1 cellular context compared by ENCODE assay signal in the genomic region with DNA sequence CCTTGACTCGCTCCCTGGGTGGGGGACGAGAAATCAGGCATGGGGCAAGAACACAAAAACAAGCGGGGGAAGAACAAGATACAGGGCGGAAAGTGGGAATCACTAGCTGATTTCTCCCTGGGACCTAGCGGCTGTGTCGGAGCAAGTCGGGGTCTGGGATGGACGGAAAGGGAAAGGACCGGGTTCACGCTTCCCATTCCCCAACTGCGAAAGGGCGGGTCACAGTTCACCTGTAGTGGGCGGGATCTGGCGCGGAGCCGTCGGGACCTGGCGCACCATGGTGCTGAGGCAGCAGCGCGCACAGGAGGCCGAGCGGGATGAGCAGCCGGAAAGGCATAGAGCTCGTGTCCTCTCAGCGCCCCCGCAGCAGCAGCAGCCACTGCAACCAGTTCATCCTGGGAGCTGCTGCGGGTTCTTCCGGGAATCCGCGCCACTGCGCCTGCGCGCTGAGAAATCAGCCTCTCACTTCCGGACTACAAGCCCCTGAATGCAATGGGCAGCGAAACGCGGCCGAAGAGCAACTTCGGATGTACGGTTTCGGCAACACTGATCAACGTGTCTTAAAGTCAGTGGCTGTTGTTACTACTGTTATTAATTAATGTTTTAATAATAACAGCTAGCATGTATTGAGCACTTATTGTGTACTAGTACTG.
A peak's percentile ranks its signal among the peaks of the same experiment; 100 is the strongest.
TF ChIP-seq lines count a peak whose summit lies in the region.

A gene with protein sequence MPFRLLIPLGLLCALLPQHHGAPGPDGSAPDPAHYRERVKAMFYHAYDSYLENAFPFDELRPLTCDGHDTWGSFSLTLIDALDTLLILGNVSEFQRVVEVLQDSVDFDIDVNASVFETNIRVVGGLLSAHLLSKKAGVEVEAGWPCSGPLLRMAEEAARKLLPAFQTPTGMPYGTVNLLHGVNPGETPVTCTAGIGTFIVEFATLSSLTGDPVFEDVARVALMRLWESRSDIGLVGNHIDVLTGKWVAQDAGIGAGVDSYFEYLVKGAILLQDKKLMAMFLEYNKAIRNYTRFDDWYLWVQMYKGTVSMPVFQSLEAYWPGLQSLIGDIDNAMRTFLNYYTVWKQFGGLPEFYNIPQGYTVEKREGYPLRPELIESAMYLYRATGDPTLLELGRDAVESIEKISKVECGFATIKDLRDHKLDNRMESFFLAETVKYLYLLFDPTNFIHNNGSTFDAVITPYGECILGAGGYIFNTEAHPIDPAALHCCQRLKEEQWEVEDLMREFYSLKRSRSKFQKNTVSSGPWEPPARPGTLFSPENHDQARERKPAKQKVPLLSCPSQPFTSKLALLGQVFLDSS (minus strand): TSS at position 415 of the 653 bp plus-strand sequence. CDS start 78 bp downstream, at position 337.

TF ChIP-seq in K562, 482 proteins besides CTCF, POLR2A, EP300 and RAD21 (continued from another document and continues in another):
- TF ChIP-seq SAP30 (IDR thresholded peaks at IDR 0.05; ENCODE audit: borderline replicate concordance, insufficient read depth, low read depth, low read length, poor library complexity, severe bottlenecking) (peak; percentile 59), ZNF586 (CRISPR knock-in tag; conservative IDR thresholded peaks at IDR 0.05) (no peak), NR2C1 (IDR thresholded peaks at IDR 0.05) (peak; percentile 65), NR2C1 (tag; IDR thresholded peaks at IDR 0.05) (peak; percentile 85), POLR2AphosphoS2 (IDR thresholded peaks at IDR 0.05; ENCODE audit: low read length) (no peak), NCOR1 (IDR thresholded peaks at IDR 0.05) (no peak), ZNF197 (CRISPR knock-in tag; IDR thresholded peaks at IDR 0.05; ENCODE audit: low read depth) (peak; percentile 34; the same call in 1 of the 2 replicates), FOXJ3 (CRISPR knock-in tag; IDR thresholded peaks at IDR 0.05) (no peak), ZNF551 (CRISPR knock-in tag; IDR thresholded peaks at IDR 0.05) (no peak), MAFG (tag; conservative IDR thresholded peaks at IDR 0.05) (no peak), HLTF (IDR thresholded peaks at IDR 0.05) (no peak), CREB1 (IDR thresholded peaks at IDR 0.05) (peak; percentile 44; the same call in 1 of the 2 replicates), CREB1 (CRISPR knock-in tag; IDR thresholded peaks at IDR 0.05) (peak; percentile 77), PRMT5 (CRISPR knock-in tag; IDR thresholded peaks at IDR 0.05) (no peak), CBFA2T3 (IDR thresholded peaks at IDR 0.05) (0 out of 2 replicates have a peak, but pooled peaks have one; percentile 6), ETV1 (tag; conservative IDR thresholded peaks at IDR 0.05; ENCODE audit: low read depth) (peak; percentile 92), ELF4 (CRISPR knock-in tag; IDR thresholded peaks at IDR 0.05) (peak; percentile 80), FOXA3 (CRISPR knock-in tag; conservative IDR thresholded peaks at IDR 0.05 in 1 of 2, IDR thresholded peaks at IDR 0.05 in 1 of 2) (0 out of 4 replicates have a peak, but pooled peaks of 1 of the 2 experiments have one; percentile 42), ZSCAN32 (CRISPR knock-in tag; IDR thresholded peaks at IDR 0.05) (no peak), RBM25 (IDR thresholded peaks at IDR 0.05; ENCODE audit: low read depth, low read length, severe bottlenecking) (no peak), RAD51 (IDR thresholded peaks at IDR 0.05; ENCODE audit: borderline replicate concordance, low read depth) (no peak), CXXC5 (CRISPR knock-in tag; IDR thresholded peaks at IDR 0.05) (peak; percentile 67), SETDB1 (IDR thresholded peaks at IDR 0.05; ENCODE audit: low read length) (peak; percentile 59), RFX1 (IDR thresholded peaks at IDR 0.05) (no peak), ILF3 (IDR thresholded peaks at IDR 0.05; ENCODE audit: borderline replicate concordance) (no peak), ZBTB8A (IDR thresholded peaks at IDR 0.05; ENCODE audit: partially characterized antibody) (no peak), ZNF311 (CRISPR knock-in tag; IDR thresholded peaks at IDR 0.05) (no peak), ZNF224 (CRISPR knock-in tag; IDR thresholded peaks at IDR 0.05) (no peak), SREBF2 (CRISPR knock-in tag; IDR thresholded peaks at IDR 0.05) (no peak), ETV5 (CRISPR knock-in tag; IDR thresholded peaks at IDR 0.05; ENCODE audit: low read depth) (peak; percentile 78), PRPF4 (IDR thresholded peaks at IDR 0.05; ENCODE audit: insufficient read depth, low read depth, low read length, poor library complexity, severe bottlenecking) (no peak), MED1 (CRISPR knock-in tag; IDR thresholded peaks at IDR 0.05; ENCODE audit: borderline replicate concordance) (no peak), TEAD1 (CRISPR knock-in tag; IDR thresholded peaks at IDR 0.05) (no peak), ZNF76 (CRISPR knock-in tag; IDR thresholded peaks at IDR 0.05; ENCODE audit: borderline replicate concordance) (no peak), SAFB (IDR thresholded peaks at IDR 0.05; ENCODE audit: borderline replicate concordance, low read depth, low read length) (no peak), MCM2 (IDR thresholded peaks at IDR 0.05; ENCODE audit: low read depth) (no peak), FOXK2 (conservative IDR thresholded peaks at IDR 0.05 in 1 of 2, IDR thresholded peaks at IDR 0.05 in 1 of 2; ENCODE audit: low read depth in 2 of 2) (peak; percentile 70 to 72; a peak in 3 of 4 replicates), ZFP1 (CRISPR knock-in tag; IDR thresholded peaks at IDR 0.05) (no peak), RUNX1 (IDR thresholded peaks at IDR 0.05; ENCODE audit: low read depth) (no peak)
- TF ChIP-seq, protein P1, sequence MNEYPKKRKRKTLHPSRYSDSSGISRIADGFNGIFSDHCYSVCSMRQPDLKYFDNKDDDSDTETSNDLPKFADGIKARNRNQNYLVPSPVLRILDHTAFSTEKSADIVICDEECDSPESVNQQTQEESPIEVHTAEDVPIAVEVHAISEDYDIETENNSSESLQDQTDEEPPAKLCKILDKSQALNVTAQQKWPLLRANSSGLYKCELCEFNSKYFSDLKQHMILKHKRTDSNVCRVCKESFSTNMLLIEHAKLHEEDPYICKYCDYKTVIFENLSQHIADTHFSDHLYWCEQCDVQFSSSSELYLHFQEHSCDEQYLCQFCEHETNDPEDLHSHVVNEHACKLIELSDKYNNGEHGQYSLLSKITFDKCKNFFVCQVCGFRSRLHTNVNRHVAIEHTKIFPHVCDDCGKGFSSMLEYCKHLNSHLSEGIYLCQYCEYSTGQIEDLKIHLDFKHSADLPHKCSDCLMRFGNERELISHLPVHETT (CRISPR knock-in tag; conservative IDR thresholded peaks at IDR 0.05 in 1 of 2, IDR thresholded peaks at IDR 0.05 in 1 of 2), result no peak
- TF ChIP-seq, protein P2, sequence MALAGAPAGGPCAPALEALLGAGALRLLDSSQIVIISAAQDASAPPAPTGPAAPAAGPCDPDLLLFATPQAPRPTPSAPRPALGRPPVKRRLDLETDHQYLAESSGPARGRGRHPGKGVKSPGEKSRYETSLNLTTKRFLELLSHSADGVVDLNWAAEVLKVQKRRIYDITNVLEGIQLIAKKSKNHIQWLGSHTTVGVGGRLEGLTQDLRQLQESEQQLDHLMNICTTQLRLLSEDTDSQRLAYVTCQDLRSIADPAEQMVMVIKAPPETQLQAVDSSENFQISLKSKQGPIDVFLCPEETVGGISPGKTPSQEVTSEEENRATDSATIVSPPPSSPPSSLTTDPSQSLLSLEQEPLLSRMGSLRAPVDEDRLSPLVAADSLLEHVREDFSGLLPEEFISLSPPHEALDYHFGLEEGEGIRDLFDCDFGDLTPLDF (CRISPR knock-in tag; IDR thresholded peaks at IDR 0.05), result no peak
- TF ChIP-seq, protein P3, sequence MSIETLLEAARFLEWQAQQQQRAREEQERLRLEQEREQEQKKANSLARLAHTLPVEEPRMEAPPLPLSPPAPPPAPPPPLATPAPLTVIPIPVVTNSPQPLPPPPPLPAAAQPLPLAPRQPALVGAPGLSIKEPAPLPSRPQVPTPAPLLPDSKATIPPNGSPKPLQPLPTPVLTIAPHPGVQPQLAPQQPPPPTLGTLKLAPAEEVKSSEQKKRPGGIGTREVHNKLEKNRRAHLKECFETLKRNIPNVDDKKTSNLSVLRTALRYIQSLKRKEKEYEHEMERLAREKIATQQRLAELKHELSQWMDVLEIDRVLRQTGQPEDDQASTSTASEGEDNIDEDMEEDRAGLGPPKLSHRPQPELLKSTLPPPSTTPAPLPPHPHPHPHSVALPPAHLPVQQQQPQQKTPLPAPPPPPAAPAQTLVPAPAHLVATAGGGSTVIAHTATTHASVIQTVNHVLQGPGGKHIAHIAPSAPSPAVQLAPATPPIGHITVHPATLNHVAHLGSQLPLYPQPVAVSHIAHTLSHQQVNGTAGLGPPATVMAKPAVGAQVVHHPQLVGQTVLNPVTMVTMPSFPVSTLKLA (conservative IDR thresholded peaks at IDR 0.05), result peak; percentile 75 to 86
- TF ChIP-seq, protein P4, sequence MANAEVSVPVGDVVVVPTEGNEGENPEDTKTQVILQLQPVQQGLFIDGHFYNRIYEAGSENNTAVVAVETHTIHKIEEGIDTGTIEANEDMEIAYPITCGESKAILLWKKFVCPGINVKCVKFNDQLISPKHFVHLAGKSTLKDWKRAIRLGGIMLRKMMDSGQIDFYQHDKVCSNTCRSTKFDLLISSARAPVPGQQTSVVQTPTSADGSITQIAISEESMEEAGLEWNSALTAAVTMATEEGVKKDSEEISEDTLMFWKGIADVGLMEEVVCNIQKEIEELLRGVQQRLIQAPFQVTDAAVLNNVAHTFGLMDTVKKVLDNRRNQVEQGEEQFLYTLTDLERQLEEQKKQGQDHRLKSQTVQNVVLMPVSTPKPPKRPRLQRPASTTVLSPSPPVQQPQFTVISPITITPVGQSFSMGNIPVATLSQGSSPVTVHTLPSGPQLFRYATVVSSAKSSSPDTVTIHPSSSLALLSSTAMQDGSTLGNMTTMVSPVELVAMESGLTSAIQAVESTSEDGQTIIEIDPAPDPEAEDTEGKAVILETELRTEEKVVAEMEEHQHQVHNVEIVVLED (CRISPR knock-in tag; IDR thresholded peaks at IDR 0.05), result peak; percentile 51; the same call in 1 of the 2 replicates
- TF ChIP-seq, protein P5, sequence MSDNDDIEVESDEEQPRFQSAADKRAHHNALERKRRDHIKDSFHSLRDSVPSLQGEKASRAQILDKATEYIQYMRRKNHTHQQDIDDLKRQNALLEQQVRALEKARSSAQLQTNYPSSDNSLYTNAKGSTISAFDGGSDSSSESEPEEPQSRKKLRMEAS (CRISPR knock-in tag; IDR thresholded peaks at IDR 0.05), result no peak; the same call in none of the 2 replicates
- TF ChIP-seq, protein P6, sequence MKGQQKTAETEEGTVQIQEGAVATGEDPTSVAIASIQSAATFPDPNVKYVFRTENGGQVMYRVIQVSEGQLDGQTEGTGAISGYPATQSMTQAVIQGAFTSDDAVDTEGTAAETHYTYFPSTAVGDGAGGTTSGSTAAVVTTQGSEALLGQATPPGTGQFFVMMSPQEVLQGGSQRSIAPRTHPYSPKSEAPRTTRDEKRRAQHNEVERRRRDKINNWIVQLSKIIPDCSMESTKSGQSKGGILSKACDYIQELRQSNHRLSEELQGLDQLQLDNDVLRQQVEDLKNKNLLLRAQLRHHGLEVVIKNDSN (CRISPR knock-in tag; IDR thresholded peaks at IDR 0.05), result no peak
- TF ChIP-seq, protein P7, sequence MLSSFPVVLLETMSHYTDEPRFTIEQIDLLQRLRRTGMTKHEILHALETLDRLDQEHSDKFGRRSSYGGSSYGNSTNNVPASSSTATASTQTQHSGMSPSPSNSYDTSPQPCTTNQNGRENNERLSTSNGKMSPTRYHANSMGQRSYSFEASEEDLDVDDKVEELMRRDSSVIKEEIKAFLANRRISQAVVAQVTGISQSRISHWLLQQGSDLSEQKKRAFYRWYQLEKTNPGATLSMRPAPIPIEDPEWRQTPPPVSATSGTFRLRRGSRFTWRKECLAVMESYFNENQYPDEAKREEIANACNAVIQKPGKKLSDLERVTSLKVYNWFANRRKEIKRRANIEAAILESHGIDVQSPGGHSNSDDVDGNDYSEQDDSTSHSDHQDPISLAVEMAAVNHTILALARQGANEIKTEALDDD (IDR thresholded peaks at IDR 0.05), result no peak
- TF ChIP-seq, protein P8, sequence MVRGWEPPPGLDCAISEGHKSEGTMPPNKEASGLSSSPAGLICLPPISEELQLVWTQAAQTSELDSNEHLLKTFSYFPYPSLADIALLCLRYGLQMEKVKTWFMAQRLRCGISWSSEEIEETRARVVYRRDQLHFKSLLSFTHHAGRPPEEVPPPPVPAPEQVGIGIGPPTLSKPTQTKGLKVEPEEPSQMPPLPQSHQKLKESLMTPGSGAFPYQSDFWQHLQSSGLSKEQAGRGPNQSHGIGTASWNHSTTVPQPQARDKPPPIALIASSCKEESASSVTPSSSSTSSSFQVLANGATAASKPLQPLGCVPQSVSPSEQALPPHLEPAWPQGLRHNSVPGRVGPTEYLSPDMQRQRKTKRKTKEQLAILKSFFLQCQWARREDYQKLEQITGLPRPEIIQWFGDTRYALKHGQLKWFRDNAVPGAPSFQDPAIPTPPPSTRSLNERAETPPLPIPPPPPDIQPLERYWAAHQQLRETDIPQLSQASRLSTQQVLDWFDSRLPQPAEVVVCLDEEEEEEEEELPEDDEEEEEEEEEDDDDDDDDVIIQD (CRISPR knock-in tag; IDR thresholded peaks at IDR 0.05), result no peak
- TF ChIP-seq, protein P9, sequence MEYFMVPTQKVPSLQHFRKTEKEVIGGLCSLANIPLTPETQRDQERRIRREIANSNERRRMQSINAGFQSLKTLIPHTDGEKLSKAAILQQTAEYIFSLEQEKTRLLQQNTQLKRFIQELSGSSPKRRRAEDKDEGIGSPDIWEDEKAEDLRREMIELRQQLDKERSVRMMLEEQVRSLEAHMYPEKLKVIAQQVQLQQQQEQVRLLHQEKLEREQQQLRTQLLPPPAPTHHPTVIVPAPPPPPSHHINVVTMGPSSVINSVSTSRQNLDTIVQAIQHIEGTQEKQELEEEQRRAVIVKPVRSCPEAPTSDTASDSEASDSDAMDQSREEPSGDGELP (CRISPR knock-in tag; IDR thresholded peaks at IDR 0.05; ENCODE audit: borderline replicate concordance), result no peak; the same call in 1 of the 2 replicates
- TF ChIP-seq, protein P10, sequence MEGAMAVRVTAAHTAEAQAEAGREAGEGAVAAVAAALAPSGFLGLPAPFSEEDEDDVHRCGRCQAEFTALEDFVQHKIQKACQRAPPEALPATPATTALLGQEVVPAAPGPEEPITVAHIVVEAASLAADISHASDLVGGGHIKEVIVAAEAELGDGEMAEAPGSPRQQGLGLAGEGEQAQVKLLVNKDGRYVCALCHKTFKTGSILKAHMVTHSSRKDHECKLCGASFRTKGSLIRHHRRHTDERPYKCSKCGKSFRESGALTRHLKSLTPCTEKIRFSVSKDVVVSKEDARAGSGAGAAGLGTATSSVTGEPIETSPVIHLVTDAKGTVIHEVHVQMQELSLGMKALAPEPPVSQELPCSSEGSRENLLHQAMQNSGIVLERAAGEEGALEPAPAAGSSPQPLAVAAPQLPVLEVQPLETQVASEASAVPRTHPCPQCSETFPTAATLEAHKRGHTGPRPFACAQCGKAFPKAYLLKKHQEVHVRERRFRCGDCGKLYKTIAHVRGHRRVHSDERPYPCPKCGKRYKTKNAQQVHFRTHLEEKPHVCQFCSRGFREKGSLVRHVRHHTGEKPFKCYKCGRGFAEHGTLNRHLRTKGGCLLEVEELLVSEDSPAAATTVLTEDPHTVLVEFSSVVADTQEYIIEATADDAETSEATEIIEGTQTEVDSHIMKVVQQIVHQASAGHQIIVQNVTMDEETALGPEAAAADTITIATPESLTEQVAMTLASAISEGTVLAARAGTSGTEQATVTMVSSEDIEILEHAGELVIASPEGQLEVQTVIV (CRISPR knock-in tag; IDR thresholded peaks at IDR 0.05; ENCODE audit: borderline replicate concordance), result no peak; the same call in 1 of the 2 replicates
